1 cellular context compared by ENCODE assay signal in genomic region chr1:27436204-27437159, GRCh38.
TF ChIP-seq lines count a peak whose summit lies in the region.

No MANE protein-coding gene starts in this region.

TF ChIP-seq in HepG2, 621 proteins besides CTCF, POLR2A, EP300 and RAD21:
- TF ChIP-seq TERF1 (CRISPR knock-in tag; IDR thresholded peaks at IDR 0.05) (no peak), ZNF512 (CRISPR knock-in tag; IDR thresholded peaks at IDR 0.05) (no peak), ZBTB4 (CRISPR knock-in tag; IDR thresholded peaks at IDR 0.05; ENCODE audit: borderline replicate concordance) (no peak), SALL2 (CRISPR knock-in tag; IDR thresholded peaks at IDR 0.05) (no peak), GZF1 (CRISPR knock-in tag; IDR thresholded peaks at IDR 0.05) (no peak), HINFP (CRISPR knock-in tag; IDR thresholded peaks at IDR 0.05; ENCODE audit: low read depth) (no peak), KDM4B (CRISPR knock-in tag; IDR thresholded peaks at IDR 0.05) (no peak), FOXP4 (CRISPR knock-in tag; IDR thresholded peaks at IDR 0.05) (no peak), MATR3 (CRISPR knock-in tag; IDR thresholded peaks at IDR 0.05) (no peak), MTF1 (CRISPR knock-in tag; IDR thresholded peaks at IDR 0.05) (no peak), ZNF383 (CRISPR knock-in tag; IDR thresholded peaks at IDR 0.05; ENCODE audit: borderline replicate concordance) (no peak), ARNT (IDR thresholded peaks at IDR 0.05) (no peak), YEATS2 (CRISPR knock-in tag; IDR thresholded peaks at IDR 0.05; ENCODE audit: borderline replicate concordance) (no peak), CENPX (CRISPR knock-in tag; IDR thresholded peaks at IDR 0.05) (no peak), ZNF644 (CRISPR knock-in tag; IDR thresholded peaks at IDR 0.05; ENCODE audit: low read depth) (no peak), ZNF138 (CRISPR knock-in tag; IDR thresholded peaks at IDR 0.05; ENCODE audit: low read depth) (no peak), DNMT3B (CRISPR knock-in tag; conservative IDR thresholded peaks at IDR 0.05) (no peak), ZNF142 (CRISPR knock-in tag; IDR thresholded peaks at IDR 0.05) (no peak)
